In the genomic region with DNA sequence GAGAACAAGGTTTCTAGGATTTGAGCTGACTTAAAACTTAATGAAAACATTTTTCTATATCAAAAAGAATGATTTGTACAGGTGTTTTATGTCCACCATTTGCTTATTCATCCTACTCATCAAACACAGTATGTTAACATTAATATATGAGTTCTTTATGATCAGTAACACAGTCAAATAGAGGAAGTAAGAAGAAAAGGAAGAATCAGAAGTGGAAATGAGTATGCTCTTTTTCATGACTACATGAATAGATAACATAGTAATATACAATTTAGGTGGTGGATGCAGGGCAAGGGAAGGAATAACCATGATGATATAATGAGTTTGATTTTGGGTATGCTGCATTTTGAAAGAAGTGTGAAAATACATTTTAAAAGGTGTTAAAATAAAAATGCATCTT, we compare ENCODE assay signal across 15 cellular contexts. TPM values are rescaled to one million over a fixed set of nuclear protein-coding genes. Genes with fewer than 3 reads are reported as not detected.
A peak's percentile ranks its signal among the peaks of the same experiment; 100 is the strongest.
DNase-seq lines count a peak whose midpoint lies in the region; ATAC-seq, FAIRE-seq and TF ChIP-seq lines count a peak whose summit lies in the region.
"Had no signal": no experiment of that assay in that cellular context is flagged by ENCODE, and none has a peak within 500 bp of the region (broad histone marks: within the 10 kb centered on the region; RNA-seq: fewer than 3 reads in every experiment).

No MANE protein-coding gene starts in this region.

- H4K20me1 ChIP-seq in OCI-LY3 (ENCODE audit: insufficient read depth, low read length), result 0 out of 2 replicates have a peak, but pooled peaks cover 9% of the 10 kb centered on the region

- H3K27me3 ChIP-seq in OCI-LY3 (ENCODE audit: low read depth, low read length), result no peaks in the 10 kb centered on the region

- H3K4me2 ChIP-seq in OCI-LY3 (ENCODE audit: low read length), result peak overlapping the region; percentile 16

- DNase-seq in urothelium cell line (ENCODE audit: low spot score), result no peak
- DNase-seq in omental fat pad (ENCODE audit: low spot score), result no peak
- no peak for DNase-seq in posterior cingulate gyrus
- DNase-seq in AG20443 (ENCODE audit: low spot score), result no peak
- DNase-seq: activated CD4-positive, alpha-beta T cell treated with anti-CD3 and anti-CD28 coated beads, Interleukin-2, amount 50 U/mL, for 48 hours; effector CD4-positive, alpha-beta T cell; NCI-H1048; NCI-H510A treated with DMSO at 0.1 percent for 48 hours had no signal

- peak; percentile 49 for ATAC-seq in GM18499 (IDR thresholded peaks at IDR 0.05; ENCODE audit: insufficient read depth, unreplicated experiment)
- peak; percentile 56 for ATAC-seq in GM19455 (IDR thresholded peaks at IDR 0.05; ENCODE audit: unreplicated experiment)
- peak; percentile 45 for ATAC-seq in HG03066 (IDR thresholded peaks at IDR 0.05; ENCODE audit: low read depth, unreplicated experiment)
- ATAC-seq in omental fat pad (ENCODE audit: low FRiP score), result no peak

- FAIRE-seq in urothelium cell line (lab: Jason Lieb, UNC), result no peak

- TF ChIP-seq CTCF in OCI-LY3 (IDR thresholded peaks at IDR 0.05; ENCODE audit: low read depth, low read length) (no peak), omental fat pad (IDR thresholded peaks at IDR 0.05) (no peak)

- no peak overlapping the region for H2AFZ ChIP-seq in OCI-LY3 (ENCODE audit: low read depth, low read length)

- no peak overlapping the region for H3K4me3 ChIP-seq in OCI-LY3 (ENCODE audit: low read length)
- H3K4me3 ChIP-seq: skin epidermis had no signal

- H3K4me1 ChIP-seq in OCI-LY3 (ENCODE audit: low read length), result peaks cover 35% of the 10 kb centered on the region

- 0 out of 2 replicates have a peak overlapping the region, but pooled peaks have one; percentile 29 for H3K27ac ChIP-seq in OCI-LY3 (ENCODE audit: low read length)
- H3K27ac ChIP-seq: C4-2B, HL-60, skin epidermis had no signal

- intact Hi-C loops in posterior cingulate gyrus (cut with DNase I), result no loop called here

- H3K79me2 ChIP-seq in OCI-LY3 (ENCODE audit: low read length), result peaks cover 16% of the 10 kb centered on the region

- H3K9ac ChIP-seq in OCI-LY3 (ENCODE audit: low read length), result no peak overlapping the region

- H3K36me3 ChIP-seq in OCI-LY3 (replicated peaks; ENCODE audit: low read depth, low read length), result peaks cover 19% of the 10 kb centered on the region

- no peaks in the 10 kb centered on the region for H3K9me3 ChIP-seq in OCI-LY3 (ENCODE audit: insufficient read depth, low read length)

RNA-seq across cellular contexts. Expression of a gene that starts 16.5 kb away (rescaled TPM):
- total RNA-seq in omental fat pad, result 1 to 10 TPM; 5.8 to 9.8 (median 8.5) TPM

RNA-seq across cellular contexts. Expression of a gene that starts 28.9 kb away (rescaled TPM):
- total RNA-seq in omental fat pad, result 10 to 100 TPM in 2 of 4 donors, 1 to 10 TPM in 2; 6.2 to 12.5 (median 9.2) TPM
